In genomic region chr6:6918216-6918983, GRCh38 we compare ENCODE assay signal across 9 cellular contexts.
A peak's percentile ranks its signal among the peaks of the same experiment; 100 is the strongest.
DNase-seq lines count a peak whose midpoint lies in the region; ATAC-seq and TF ChIP-seq lines count a peak whose summit lies in the region.
"Had no signal": no experiment of that assay in that cellular context is flagged by ENCODE, and none has a peak within 500 bp of the region (broad histone marks: within the 10 kb centered on the region; RNA-seq: fewer than 3 reads in every experiment).

No MANE protein-coding gene starts in this region.

- 64 to 75% methylated on average over 12 of the region's 12 CpGs for WGBS in sigmoid colon, 2 donors

- ATAC-seq in left ventricle myocardium superior: peak; percentile 8
- ATAC-seq in Right ventricle myocardium superior (ENCODE audit: poor library complexity): no peak
- ATAC-seq in HG03045 (IDR thresholded peaks at IDR 0.05; ENCODE audit: unreplicated experiment): peak; percentile 93

- H3K27me3 ChIP-seq in sigmoid colon: no peaks in the 10 kb centered on the region
- H3K27me3 ChIP-seq in tibial artery: no peaks in the 10 kb centered on the region

- H3K9me3 ChIP-seq in sigmoid colon: no peaks in the 10 kb centered on the region
- no peaks in the 10 kb centered on the region for H3K9me3 ChIP-seq in tibial artery

- no peak overlapping the region for H3K27ac ChIP-seq in sigmoid colon
- H3K27ac ChIP-seq in tibial artery: no peak overlapping the region
- H3K27ac ChIP-seq: skin epidermis had no signal

- no peak for TF ChIP-seq POLR2A in sigmoid colon (IDR thresholded peaks at IDR 0.05)

- intact Hi-C loops in left ventricle myocardium superior (cut with micrococcal nuclease): no loop called here
- intact Hi-C loops in Right ventricle myocardium superior (cut with DNase I): no loop called here
- intact Hi-C loops in sigmoid colon (cut with DNase I): loop anchor here (10.0 kb wide), 3 partner anchors 164 to 316 kb away; no protein-coding TSS in a partner anchor
- intact Hi-C loops in tibial artery (cut with DNase I; ENCODE audit: low total_unique reads): no loop called here

- DNase-seq in left ventricle myocardium superior (no peak), Right ventricle myocardium superior (no peak), SIG-M5 (lab: John Stamatoyannopoulos, UW) (peak; percentile 40), dedifferentiated amniotic fluid mesenchymal stem cell (ENCODE audit: extremely low spot score) (peak; percentile 20), sigmoid colon (no peak), tibial artery (no peak)
- peak; percentile 74 to 80 for DNase-seq in stimulated activated CD8-positive, alpha-beta memory T cell treated with anti-CD3 and anti-CD28 coated beads, Interleukin-15, amount 100 ng/mL, for 48 hours (ENCODE audit: low read depth in 2 of 2)

- H3K36me3 ChIP-seq in sigmoid colon (no peaks in the 10 kb centered on the region), tibial artery (no peaks in the 10 kb centered on the region)

- H3K4me1 ChIP-seq in sigmoid colon (peaks cover 0 to 21% (median 15%) of the 10 kb centered on the region in 4 donors), tibial artery (peaks cover 0 to 14% (median 4%) of the 10 kb centered on the region in 4 donors)

- TF ChIP-seq CTCF in sigmoid colon (IDR thresholded peaks at IDR 0.05) (no peak), tibial artery (IDR thresholded peaks at IDR 0.05) (no peak)

- H3K4me3 ChIP-seq in sigmoid colon (no peak overlapping the region), tibial artery (no peak overlapping the region)
- H3K4me3 ChIP-seq: skin epidermis had no signal

- no peak for TF ChIP-seq EP300 in sigmoid colon (IDR thresholded peaks at IDR 0.05)

Comparison
In these comparisons a context has a peak if more than half of its experiments do, and no peak if none do; other contexts are left out.
1. DNase-seq: peak in SIG-M5 (single experiment), dedifferentiated amniotic fluid mesenchymal stem cell (single experiment) and stimulated activated CD8-positive, alpha-beta memory T cell treated with anti-CD3 and anti-CD28 coated beads, Interleukin-15, amount 100 ng/mL, for 48 hours (2 of 2); none in left ventricle myocardium superior (single experiment), Right ventricle myocardium superior (single experiment), sigmoid colon (single experiment) and tibial artery (0 of 2).